ENCODE assay signal across 11 cellular contexts in the genomic region with DNA sequence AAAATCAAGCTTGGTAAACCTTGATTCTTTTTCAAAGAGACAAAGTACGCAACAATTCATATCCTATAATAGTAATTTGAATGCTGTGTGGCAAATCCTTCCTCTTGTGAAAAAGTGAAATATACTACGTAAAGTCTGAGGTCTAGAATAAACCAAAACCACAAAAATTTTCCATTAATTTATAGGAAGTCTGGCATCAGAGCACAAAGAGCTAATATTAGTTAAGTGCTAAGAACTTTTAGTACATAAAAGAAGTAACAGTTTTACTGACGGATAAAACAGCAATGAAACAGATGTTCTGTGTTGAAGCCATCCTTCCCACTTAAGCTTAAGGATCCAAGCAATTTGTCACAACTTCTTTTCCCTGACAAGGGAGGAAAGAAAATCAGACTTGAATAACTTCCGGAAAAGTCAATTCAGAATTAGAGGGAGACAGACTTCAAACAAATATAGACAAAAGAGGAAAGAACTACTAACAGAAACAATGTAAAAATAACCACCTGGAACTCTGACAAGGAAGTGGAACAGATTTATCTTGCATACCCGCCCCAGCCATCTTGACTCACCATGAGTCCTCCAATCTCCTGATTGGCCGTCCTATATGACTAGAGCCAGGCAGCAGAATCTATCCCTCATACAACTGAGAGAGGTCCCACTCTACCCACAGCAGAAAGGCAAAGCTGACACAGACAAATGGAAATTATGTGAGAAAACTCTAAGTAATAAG. TPM values are rescaled to one million over a fixed set of nuclear protein-coding genes. Genes with fewer than 3 reads are reported as not detected.
DNase-seq lines count a peak whose midpoint lies in the region; ATAC-seq, FAIRE-seq and TF ChIP-seq lines count a peak whose summit lies in the region.
"Had no signal": no experiment of that assay in that cellular context is flagged by ENCODE, and none has a peak within 500 bp of the region (broad histone marks: within the 10 kb centered on the region; RNA-seq: fewer than 3 reads in every experiment).

No MANE protein-coding gene starts in this region.

- peak overlapping the region; percentile 22 for H3K27ac Mint-ChIP-seq in stimulated activated memory B cell treated with anti-CD40 and anti-IgM and Interleukin-4, amounts not matched to agents 10 μg/mL and 1 μg/mL and 100 μg/mL, for 72 hours

- TF ChIP-seq POLR2A in ovary (IDR thresholded peaks at IDR 0.05) = no peak

- intact Hi-C loops in ovary (cut with DNase I) = loop anchor here in 1 of 4 donors (2.0 kb wide), 1 partner anchor 14 kb away; no protein-coding TSS in a partner anchor

- no peaks in the 10 kb centered on the region for H3K36me3 ChIP-seq in ovary

- peaks cover 69% of the 10 kb centered on the region for H3K36me3 Mint-ChIP-seq in stimulated activated memory B cell treated with anti-CD40 and anti-IgM and Interleukin-4, amounts not matched to agents 10 μg/mL and 1 μg/mL and 100 μg/mL, for 72 hours

- no peaks in the 10 kb centered on the region for H3K27me3 ChIP-seq in ovary
- H3K27me3 ChIP-seq: right lobe of liver had no signal

- TF ChIP-seq CTCF in fibroblast of villous mesenchyme (IDR thresholded peaks at IDR 0.05; ENCODE audit: insufficient read depth, low read depth, low read length) = no peak
- no peak for TF ChIP-seq CTCF in ovary (IDR thresholded peaks at IDR 0.05)

- H3K9me3 Mint-ChIP-seq in stimulated activated memory B cell treated with anti-CD40 and anti-IgM and Interleukin-4, amounts not matched to agents 10 μg/mL and 1 μg/mL and 100 μg/mL, for 72 hours = no peaks in the 10 kb centered on the region
- H3K9me3 Mint-ChIP-seq: CD4-positive, alpha-beta memory T cell had no signal

- H3K27ac ChIP-seq in ovary = no peak overlapping the region
- H3K27ac ChIP-seq: right lobe of liver had no signal

- H3K4me1 Mint-ChIP-seq in stimulated activated memory B cell treated with anti-CD40 and anti-IgM and Interleukin-4, amounts not matched to agents 10 μg/mL and 1 μg/mL and 100 μg/mL, for 72 hours = peaks cover 32% of the 10 kb centered on the region

- H3K4me3 Mint-ChIP-seq in stimulated activated memory B cell treated with anti-CD40 and anti-IgM and Interleukin-4, amounts not matched to agents 10 μg/mL and 1 μg/mL and 100 μg/mL, for 72 hours = no peak overlapping the region
- H3K4me3 Mint-ChIP-seq: CD4-positive, alpha-beta memory T cell had no signal

- no peaks in the 10 kb centered on the region for H3K4me1 ChIP-seq in ovary (ENCODE audit: insufficient read depth)
- H3K4me1 ChIP-seq: right lobe of liver had no signal

- DNase-seq in activated T-cell treated with anti-CD3 and anti-CD28 coated beads for 48 hours (ENCODE audit: low read depth) = peak; percentile 22
- DNase-seq in activated T-cell treated with anti-CD3 and anti-CD28 coated beads for 4 hours = no peak
- DNase-seq in RCC 7860 (ENCODE audit: low spot score) = peak; percentile 66
- DNase-seq in fibroblast of villous mesenchyme (ENCODE audit: low read depth) = peak; percentile 67
- no peak for DNase-seq in HuH-7.5 (ENCODE audit: low spot score)
- no peak for DNase-seq in ovary
- DNase-seq: CD4-positive, alpha-beta memory T cell; right lobe of liver had no signal

- no peak overlapping the region for H3K4me3 ChIP-seq in fibroblast of villous mesenchyme (ENCODE audit: low read depth, low read length)
- H3K4me3 ChIP-seq in ovary = no peak overlapping the region
- H3K4me3 ChIP-seq: right lobe of liver had no signal

- WGBS in ovary, 3 donors = 45 to 77% (median 60%) methylated on average over 6 of the region's 6 CpGs

- peak; percentile 78 for FAIRE-seq in RCC 7860 (lab: Jason Lieb, UNC)

- no peak for ATAC-seq in stimulated activated memory B cell treated with anti-CD40 and anti-IgM and Interleukin-4, amounts not matched to agents 10 μg/mL and 1 μg/mL and 100 μg/mL, for 72 hours
- no peak for ATAC-seq in HG03039 (IDR thresholded peaks at IDR 0.05; ENCODE audit: unreplicated experiment)

- no peak for TF ChIP-seq EP300 in ovary (IDR thresholded peaks at IDR 0.05)

- H3K27me3 Mint-ChIP-seq in stimulated activated memory B cell treated with anti-CD40 and anti-IgM and Interleukin-4, amounts not matched to agents 10 μg/mL and 1 μg/mL and 100 μg/mL, for 72 hours = no peaks in the 10 kb centered on the region
- H3K27me3 Mint-ChIP-seq: CD4-positive, alpha-beta memory T cell had no signal

- no peaks in the 10 kb centered on the region for H3K9me3 ChIP-seq in ovary
- H3K9me3 ChIP-seq: right lobe of liver had no signal

RNA-seq across cellular contexts. Expression of gene RHEB, which starts 34.5 kb away (rescaled TPM):
- total RNA-seq in fibroblast of villous mesenchyme = 52.2 and 79.5 TPM in 2 replicates
- 100 to 1,000 TPM in 1 of 7 donors, 10 to 100 TPM in 6; 85.1 to 106 (median 91.8) TPM for total RNA-seq in ovary
- 100 to 1,000 TPM in 1 of 2 donors, 10 to 100 TPM in 1; 77.6 to 167 TPM for polyA plus RNA-seq in ovary

RNA-seq across cellular contexts. Expression of gene CRYGN, which starts 45.2 kb away (rescaled TPM):
- total RNA-seq in fibroblast of villous mesenchyme (under 0.01 TPM in 1 of 2 replicates, not detected in the other), ovary (1 to 10 TPM in 2 of 7 donors, under 1 TPM in 3, not detected in 2; 0.43 to 2.3 (median 0.95) TPM)
- under 1 TPM; 0.24 to 0.53 TPM for polyA plus RNA-seq in ovary
- total RNA-seq: CD4-positive, alpha-beta memory T cell; dermis microvascular lymphatic vessel endothelial cell; right lobe of liver had no signal

Comparison
In these comparisons a context has a peak if more than half of its experiments do, and no peak if none do; other contexts are left out.
1. DNase-seq: peak in activated T-cell treated with anti-CD3 and anti-CD28 coated beads for 48 hours (single experiment), RCC 7860 (single experiment) and fibroblast of villous mesenchyme (single experiment); none in activated T-cell treated with anti-CD3 and anti-CD28 coated beads for 4 hours (single experiment), HuH-7.5 (single experiment) and ovary (0 of 5).